ENCODE assay signal across 11 cellular contexts in genomic region chr6:146915671-146916127, GRCh38.
DNase-seq lines count a peak whose midpoint lies in the region; ATAC-seq and TF ChIP-seq lines count a peak whose summit lies in the region.
"Had no signal": no experiment of that assay in that cellular context is flagged by ENCODE, and none has a peak within 500 bp of the region (broad histone marks: within the 10 kb centered on the region; RNA-seq: fewer than 3 reads in every experiment).

No MANE protein-coding gene starts in this region.

- peak overlapping the region; percentile 51 for H3K27ac ChIP-seq in HL-60 (replicated peaks)
- peak overlapping the region; percentile 99 for H3K27ac ChIP-seq in RWPE2 (ENCODE audit: poor library complexity, severe bottlenecking)
- peak overlapping the region; percentile 74 to 89 for H3K27ac ChIP-seq in esophagus (ENCODE audit: low read depth in 2 of 2, low read length in 1 of 2)
- H3K27ac ChIP-seq in skeletal muscle tissue (ENCODE audit: low read depth, low read length) = peak overlapping the region; percentile 4
- H3K27ac ChIP-seq: VCaP had no signal

- H3K4me1 ChIP-seq in RWPE2 (ENCODE audit: insufficient read depth, poor library complexity, severe bottlenecking) = peaks cover 37% of the 10 kb centered on the region
- no peaks in the 10 kb centered on the region for H3K4me1 ChIP-seq in esophagus (ENCODE audit: control insufficient read depth in 2 of 2, insufficient read depth in 2 of 2, low read length in 1 of 2)
- peaks cover 5 to 11% (median 11%) of the 10 kb centered on the region in 3 donors for H3K4me1 ChIP-seq in skeletal muscle tissue (ENCODE audit: control insufficient read depth in 3 of 3, insufficient read depth in 3 of 3, low read length in 3 of 3)

- H3K27me3 ChIP-seq in HL-60 (ENCODE audit: insufficient read depth, poor library complexity, severe bottlenecking) (no peaks in the 10 kb centered on the region), RWPE2 (ENCODE audit: insufficient read depth, poor library complexity, severe bottlenecking) (no peaks in the 10 kb centered on the region), esophagus (ENCODE audit: control insufficient read depth in 1 of 2, insufficient read depth in 2 of 2, low read length in 2 of 2) (no peaks in the 10 kb centered on the region), skeletal muscle tissue (ENCODE audit: control insufficient read depth in 3 of 3, insufficient read depth in 3 of 3, low read length in 3 of 3) (no peaks in the 10 kb centered on the region)

- no peak overlapping the region for H3K9ac ChIP-seq in skeletal muscle tissue (ENCODE audit: low read depth in 1 of 3, low read length in 3 of 3)

- H3K36me3 ChIP-seq in RWPE2 (ENCODE audit: low read depth) (no peaks in the 10 kb centered on the region), esophagus (ENCODE audit: control insufficient read depth in 2 of 2, insufficient read depth in 2 of 2, low read length in 1 of 2) (no peaks in the 10 kb centered on the region), skeletal muscle tissue (ENCODE audit: control insufficient read depth in 3 of 3, insufficient read depth in 3 of 3, low read length in 3 of 3) (no peaks in the 10 kb centered on the region)

- H3K4me3 ChIP-seq in HL-60 (replicated peaks; ENCODE audit: insufficient read depth, low read length) = no peak overlapping the region
- peak overlapping the region; percentile 10 for H3K4me3 ChIP-seq in RWPE2 (ENCODE audit: severe bottlenecking)
- peak overlapping the region; percentile 20 to 41 for H3K4me3 ChIP-seq in esophagus (ENCODE audit: low read depth in 1 of 2, low read length in 2 of 2)
- no peak overlapping the region for H3K4me3 ChIP-seq in skeletal muscle tissue (ENCODE audit: low read length in 3 of 3)

- H3K9me3 ChIP-seq in RWPE2 (ENCODE audit: severe bottlenecking) (no peaks in the 10 kb centered on the region), esophagus (ENCODE audit: control insufficient read depth in 2 of 2, insufficient read depth in 1 of 2, low read depth in 1 of 2, low read length in 1 of 2) (no peaks in the 10 kb centered on the region), skeletal muscle tissue (ENCODE audit: control insufficient read depth in 3 of 3, low read length in 3 of 3) (no peaks in the 10 kb centered on the region)

- TF ChIP-seq CTCF in HL-60 (IDR thresholded peaks at IDR 0.05; ENCODE audit: insufficient read depth, low read length) (no peak), RWPE2 (IDR thresholded peaks at IDR 0.05; ENCODE audit: poor library complexity, severe bottlenecking) (no peak)

- peak; percentile 21 to 26 for DNase-seq in HL-60 (ENCODE audit: low read depth in 1 of 2, low spot score in 1 of 2)
- DNase-seq in RWPE2 (ENCODE audit: low spot score) = no peak
- no peak for DNase-seq in H4 (ENCODE audit: low spot score)
- DNase-seq in activated CD4-positive, CD25-positive, alpha-beta regulatory T cell treated with anti-CD3 and anti-CD28 coated beads, Interleukin-2, amount 50 U/mL, for 72 hours = no peak
- DNase-seq: activated naive CD8-positive, alpha-beta T cell treated with anti-CD3 and anti-CD28 coated beads, Interleukin-2, amount 10 ng/mL, durations not matched to agents 7 days and 5 days; NCI-H2081; nephron progenitor cell had no signal

- ATAC-seq in RWPE2 (ENCODE audit: low read depth) (no peak; the same call in 2 of the 3 replicates), GM18873 (IDR thresholded peaks at IDR 0.05; ENCODE audit: low FRiP score, unreplicated experiment) (no peak)

Comparison
In these comparisons a context has a peak if more than half of its experiments do, and no peak if none do; other contexts are left out.
1. DNase-seq: peak in HL-60 (2 of 2); none in RWPE2 (single experiment), H4 (single experiment) and activated CD4-positive, CD25-positive, alpha-beta regulatory T cell treated with anti-CD3 and anti-CD28 coated beads, Interleukin-2, amount 50 U/mL, for 72 hours (single experiment).
2. H3K27ac ChIP-seq: peak in every context shown above with its lines; median percentile 99 in RWPE2; 82 in esophagus; 51 in HL-60; 4 in skeletal muscle tissue.
3. H3K4me3 ChIP-seq: peak in RWPE2 (single experiment) and esophagus (2 of 2); none in HL-60 (single experiment) and skeletal muscle tissue (0 of 3).